ENCODE assay signal across 1 cellular context in genomic region chr12:123135688-123136087, GRCh38.
TF ChIP-seq lines count a peak whose summit lies in the region.

No MANE protein-coding gene starts in this region.

TF ChIP-seq in HEK293, 187 proteins besides CTCF, POLR2A, EP300 and RAD21 (continued from another document):
- no peak for TF ChIP-seq ZSCAN5A (tag by site-specific recombination; IDR thresholded peaks at IDR 0.05)
